8 cellular contexts compared by ENCODE assay signal in genomic region chr19:49851456-49852259, GRCh38. TPM values are rescaled to one million over a fixed set of nuclear protein-coding genes. Genes with fewer than 3 reads are reported as not detected.
A peak's percentile ranks its signal among the peaks of the same experiment; 100 is the strongest.
DNase-seq lines count a peak whose midpoint lies in the region; ATAC-seq and TF ChIP-seq lines count a peak whose summit lies in the region.

No MANE protein-coding gene starts in this region.

- H3K27ac Mint-ChIP-seq in immature natural killer cell = peak overlapping the region in 5 of 6 donors; percentile 59 to 89 (median 73)

- H3K4me1 Mint-ChIP-seq in immature natural killer cell = peaks cover 40 to 46% of the 10 kb centered on the region in 2 donors

- H3K27me3 Mint-ChIP-seq in immature natural killer cell (ENCODE audit: low read depth in 3 of 3) = peaks cover 6 to 12% (median 8%) of the 10 kb centered on the region in 3 donors

- H3K27ac ChIP-seq in heart right ventricle = peak overlapping the region; percentile 96 to 100 (median 99)

- ATAC-seq in heart right ventricle = no peak
- no peak for ATAC-seq in Right ventricle myocardium superior (ENCODE audit: poor library complexity)

- in situ Hi-C loops in astrocyte of the cerebellum (cut with HindIII; ENCODE audit: low sequenced_read_pairs) = no loop called here

- H3K36me3 ChIP-seq in heart right ventricle = peaks cover 0 to 26% (median 8%) of the 10 kb centered on the region in 9 donors

- H3K4me3 Mint-ChIP-seq in immature natural killer cell = peak overlapping the region; percentile 87 to 90 (median 89)

- DNase-seq in heart right ventricle (peak; percentile 45 to 46), Right ventricle myocardium superior (no peak), NCI-H774 (lab: John Stamatoyannopoulos, UW) (peak; percentile 23), astrocyte of the cerebellum (ENCODE audit: low read depth) (no peak), immature natural killer cell (no peak), medulla oblongata (ENCODE audit: extremely low spot score) (no peak), EL (no peak)
- DNase-seq in stimulated activated CD8-positive, alpha-beta memory T cell treated with anti-CD3 and anti-CD28 coated beads, Interleukin-4, amount 100 ng/mL, for 48 hours = peak; percentile 48

- TF ChIP-seq CTCF in heart right ventricle (IDR thresholded peaks at IDR 0.05) = peak in 1 of 9 donors; percentile 7
- TF ChIP-seq CTCF in astrocyte of the cerebellum (IDR thresholded peaks at IDR 0.05; ENCODE audit: low read depth, low read length, missing control alignments) = no peak

- intact Hi-C loops in heart right ventricle (cut with DNase I) = loop anchor here in 6 of 10 donors (2.0 to 5.0 kb wide), 5 partner anchors 25 to 39 kb away; partner anchors contain the start of genes FUZ (in 3 of the 6), MED25 (in 2 of the 6), AKT1S1 (in 1 of the 6) and TBC1D17 (in 1 of the 6)
- intact Hi-C loops in Right ventricle myocardium superior (cut with DNase I) = loop anchor here (5.0 kb wide), 1 partner anchor 34 kb away; the partner anchor contains the start of gene MED25

- WGBS in heart right ventricle, 2 donors = 1 to 2% methylated on average over 66 to 78 of the region's 78 CpGs

- H3K27me3 ChIP-seq in heart right ventricle = no peaks in the 10 kb centered on the region

- peaks cover 0 to 10% (median 0%) of the 10 kb centered on the region in 11 donors for H3K9me3 ChIP-seq in heart right ventricle

- H3K36me3 Mint-ChIP-seq in immature natural killer cell = no peaks in the 10 kb centered on the region

- H3K4me3 ChIP-seq in heart right ventricle (peak overlapping the region; percentile 71 to 100 (median 86)), astrocyte of the cerebellum (ENCODE audit: low read depth, low read length) (peak overlapping the region; percentile 82)

- H3K4me1 ChIP-seq in heart right ventricle = peaks cover 9 to 49% (median 29%) of the 10 kb centered on the region in 9 donors

- no peaks in the 10 kb centered on the region for H3K9me3 Mint-ChIP-seq in immature natural killer cell

RNA-seq across cellular contexts. Expression of gene PTOV1, which starts 0.7 kb away (rescaled TPM):
- 100 to 1,000 TPM in 3 of 10 donors, 10 to 100 TPM in 7; 67.8 to 137 (median 90.0) TPM for total RNA-seq in heart right ventricle
- 100 to 1,000 TPM; 107 to 220 TPM for polyA plus RNA-seq in heart right ventricle
- 120 TPM for total RNA-seq in Right ventricle myocardium superior
- polyA plus RNA-seq in immature natural killer cell = 10 to 100 TPM; 32.0 to 59.7 (median 41.4) TPM

RNA-seq across cellular contexts. Expression of gene PNKP, which starts 15.7 kb away (rescaled TPM):
- total RNA-seq in heart right ventricle (10 to 100 TPM; 24.0 to 43.9 (median 34.6) TPM), Right ventricle myocardium superior (36.3 TPM)
- polyA plus RNA-seq in heart right ventricle (10 to 100 TPM; 31.8 to 91.7 TPM), immature natural killer cell (10 to 100 TPM; 36.4 to 55.1 (median 41.4) TPM)

RNA-seq across cellular contexts. Expression of gene AKT1S1, which starts 25.5 kb away (rescaled TPM):
- total RNA-seq in heart right ventricle (10 to 100 TPM; 26.0 to 51.9 (median 32.4) TPM), Right ventricle myocardium superior (35.0 TPM)
- polyA plus RNA-seq in heart right ventricle (10 to 100 TPM; 42.6 to 48.1 TPM), immature natural killer cell (1 to 10 TPM; 2.5 to 4.7 (median 3.3) TPM)

RNA-seq across cellular contexts. Expression of gene TBC1D17, which starts 25.8 kb away (rescaled TPM):
- 10 to 100 TPM; 40.6 to 57.9 (median 50.6) TPM for total RNA-seq in heart right ventricle
- polyA plus RNA-seq in heart right ventricle = 10 to 100 TPM; 30.4 to 41.7 TPM
- 46.0 TPM for total RNA-seq in Right ventricle myocardium superior
- polyA plus RNA-seq in immature natural killer cell = 10 to 100 TPM in 1 of 3 donors, 1 to 10 TPM in 2; 7.1 to 18.4 (median 7.3) TPM

RNA-seq across cellular contexts. Expression of gene MED25, which starts 33.6 kb away (rescaled TPM):
- total RNA-seq in heart right ventricle (100 to 1,000 TPM in 1 of 10 donors, 10 to 100 TPM in 9; 39.7 to 110 (median 54.9) TPM), Right ventricle myocardium superior (83.4 TPM)
- polyA plus RNA-seq in heart right ventricle (100 to 1,000 TPM in 1 of 2 donors, 10 to 100 TPM in 1; 39.5 to 149 TPM), immature natural killer cell (10 to 100 TPM in 2 of 3 donors, 1 to 10 TPM in 1; 5.0 to 30.4 (median 13.9) TPM)

Comparison
In these comparisons a context has a peak if more than half of its experiments do, and no peak if none do; other contexts are left out.
1. DNase-seq: peak in heart right ventricle (2 of 2), NCI-H774 (single experiment) and stimulated activated CD8-positive, alpha-beta memory T cell treated with anti-CD3 and anti-CD28 coated beads, Interleukin-4, amount 100 ng/mL, for 48 hours (single experiment); none in Right ventricle myocardium superior (single experiment), astrocyte of the cerebellum (single experiment), immature natural killer cell (0 of 3), medulla oblongata (single experiment) and EL (single experiment).